In the genomic region with DNA sequence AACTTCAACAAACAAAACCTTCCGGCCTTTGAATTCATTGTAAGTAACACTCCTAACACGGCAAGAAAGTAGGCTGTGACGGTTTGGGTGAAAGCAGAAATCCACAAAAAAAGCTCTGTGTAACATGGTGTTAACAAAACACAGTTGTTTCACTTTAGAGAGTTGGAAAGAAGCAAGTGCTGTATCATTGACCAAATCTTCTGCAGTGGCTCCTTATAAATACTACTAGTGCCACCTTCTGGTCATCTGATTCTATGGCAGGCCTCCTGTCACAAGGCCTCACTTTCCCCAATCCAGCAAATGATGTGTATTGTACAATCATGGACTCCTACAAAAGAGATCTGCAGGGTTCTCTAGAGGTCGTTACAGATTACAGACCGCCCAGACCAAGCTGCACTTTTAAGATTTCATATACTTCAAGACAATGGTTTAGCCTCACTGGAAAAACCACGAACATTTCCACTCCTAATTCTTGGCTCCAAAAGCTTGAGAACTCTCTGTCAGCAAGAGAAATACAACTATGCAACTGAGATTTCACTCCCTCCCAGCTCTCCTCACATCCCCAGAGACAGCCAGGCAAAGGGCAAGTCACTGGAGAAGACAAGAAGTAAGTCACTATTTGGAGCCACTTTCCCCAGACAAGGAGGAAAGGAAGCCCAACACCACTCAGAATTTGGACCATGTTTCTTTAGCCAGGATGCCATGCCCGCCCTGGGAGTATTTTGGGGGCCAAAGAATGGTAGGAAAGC, we compare ENCODE assay signal across 9 cellular contexts.
DNase-seq lines count a peak whose midpoint lies in the region; ATAC-seq and TF ChIP-seq lines count a peak whose summit lies in the region.
"Had no signal": no experiment of that assay in that cellular context is flagged by ENCODE, and none has a peak within 500 bp of the region (broad histone marks: within the 10 kb centered on the region; RNA-seq: fewer than 3 reads in every experiment).

No MANE protein-coding gene starts in this region.

- peaks cover 0 to 8% (median 5%) of the 10 kb centered on the region in 6 donors for H3K4me1 ChIP-seq in spleen

- no peaks in the 10 kb centered on the region for H3K36me3 Mint-ChIP-seq in activated CD8-positive, alpha-beta memory T cell treated with anti-CD3 and anti-CD28 coated beads, Interleukin-2, amount 10 ng/mL, durations not matched to agents 7 days and 5 days

- no peaks in the 10 kb centered on the region for H3K36me3 ChIP-seq in spleen

- peaks cover 7% of the 10 kb centered on the region for H3K27me3 Mint-ChIP-seq in activated CD8-positive, alpha-beta memory T cell treated with anti-CD3 and anti-CD28 coated beads, Interleukin-2, amount 10 ng/mL, durations not matched to agents 7 days and 5 days

- no peaks in the 10 kb centered on the region for H3K9me3 ChIP-seq in spleen

- 38 to 46% (median 44%) methylated on average over 7 of the region's 7 CpGs for WGBS in spleen, 5 donors

- CTCF ChIA-PET in activated CD8-positive, alpha-beta memory T cell treated with anti-CD3 and anti-CD28 coated beads, Interleukin-2, amount 10 ng/mL, durations not matched to agents 7 days and 5 days (lab: Charles Lee) = interaction anchor here (0.9 to 2.6 kb wide), 5 partner anchors 9 to 1337 kb away, joined by 3 to 14 read pairs (median 3); no protein-coding TSS in a partner anchor

- H3K27ac ChIP-seq in spleen = peak overlapping the region in 1 of 8 donors; percentile 6

- H3K4me3 Mint-ChIP-seq in activated CD8-positive, alpha-beta memory T cell treated with anti-CD3 and anti-CD28 coated beads, Interleukin-2, amount 10 ng/mL, durations not matched to agents 7 days and 5 days = no peak overlapping the region

- TF ChIP-seq CTCF in spleen (IDR thresholded peaks at IDR 0.05 in 8 of 11, conservative IDR thresholded peaks at IDR 0.05 in 3 of 11) = peak; percentile 21 to 82 (median 64)

- no peaks in the 10 kb centered on the region for H3K9me3 Mint-ChIP-seq in activated CD8-positive, alpha-beta memory T cell treated with anti-CD3 and anti-CD28 coated beads, Interleukin-2, amount 10 ng/mL, durations not matched to agents 7 days and 5 days (ENCODE audit: low read depth)

- ATAC-seq in activated CD8-positive, alpha-beta memory T cell treated with anti-CD3 and anti-CD28 coated beads, Interleukin-2, amount 10 ng/mL, durations not matched to agents 7 days and 5 days = peak; percentile 81
- peak; percentile 97 for ATAC-seq in GM21515 (IDR thresholded peaks at IDR 0.05; ENCODE audit: unreplicated experiment)

- H3K27me3 ChIP-seq in spleen (replicated peaks in 1 of 7) = no peaks in the 10 kb centered on the region

- H3K4me3 ChIP-seq in spleen = peak overlapping the region in 1 of 8 donors; percentile 17
- H3K4me3 ChIP-seq: skin epidermis had no signal

- no peak overlapping the region for H3K27ac Mint-ChIP-seq in activated CD8-positive, alpha-beta memory T cell treated with anti-CD3 and anti-CD28 coated beads, Interleukin-2, amount 10 ng/mL, durations not matched to agents 7 days and 5 days

- peak; percentile 44 for DNase-seq in activated CD8-positive, alpha-beta memory T cell treated with anti-CD3 and anti-CD28 coated beads, Interleukin-2, amount 10 ng/mL, durations not matched to agents 7 days and 5 days
- no peak for DNase-seq in activated CD8-positive, alpha-beta memory T cell treated with anti-CD3 and anti-CD28 coated beads for 24 hours
- DNase-seq in HK-2 (ENCODE audit: unreplicated experiment) (peak; percentile 4), NOMO-1 treated with dmso at 0.1 percent for 144 hours (lab: John Stamatoyannopoulos, UW; ENCODE audit: unreplicated experiment) (peak; percentile 6), brain pericyte (ENCODE audit: low read depth, low spot score) (peak; percentile 54), inferior parietal cortex (ENCODE audit: extremely low spot score) (peak; percentile 87), spleen (no peak)

- no peak for TF ChIP-seq POLR2A in spleen (IDR thresholded peaks at IDR 0.05)

- intact Hi-C loops in spleen (cut with DNase I; ENCODE audit: low total_unique reads) = loop anchor here (5.0 kb wide), 1 partner anchor 1340 kb away; no protein-coding TSS in a partner anchor

- no peaks in the 10 kb centered on the region for H3K4me1 Mint-ChIP-seq in activated CD8-positive, alpha-beta memory T cell treated with anti-CD3 and anti-CD28 coated beads, Interleukin-2, amount 10 ng/mL, durations not matched to agents 7 days and 5 days

Comparison
In these comparisons a context has a peak if more than half of its experiments do, and no peak if none do; other contexts are left out.
1. DNase-seq: peak in activated CD8-positive, alpha-beta memory T cell treated with anti-CD3 and anti-CD28 coated beads, Interleukin-2, amount 10 ng/mL, durations not matched to agents 7 days and 5 days (single experiment), HK-2 (single experiment), NOMO-1 treated with dmso at 0.1 percent for 144 hours (single experiment), brain pericyte (single experiment) and inferior parietal cortex (single experiment); none in activated CD8-positive, alpha-beta memory T cell treated with anti-CD3 and anti-CD28 coated beads for 24 hours (single experiment) and spleen (single experiment).